In genomic region chr5:175902013-175902412, GRCh38 we compare ENCODE assay signal across 32 cellular contexts. TPM values are rescaled to one million over a fixed set of nuclear protein-coding genes. Genes with fewer than 3 reads are reported as not detected.
DNase-seq lines count a peak whose midpoint lies in the region; ATAC-seq and TF ChIP-seq lines count a peak whose summit lies in the region.
"Had no signal": no experiment of that assay in that cellular context is flagged by ENCODE, and none has a peak within 500 bp of the region (broad histone marks: within the 10 kb centered on the region; RNA-seq: fewer than 3 reads in every experiment).

No MANE protein-coding gene starts in this region.

- no peak for TF ChIP-seq CTCF in mammary epithelial cell (conservative IDR thresholded peaks at IDR 0.05 in 1 of 2, IDR thresholded peaks at IDR 0.05 in 1 of 2; ENCODE audit: extremely low read depth in 1 of 2, insufficient read depth in 1 of 2, low read depth in 1 of 2, low read length in 2 of 2)

- no peak overlapping the region for H3K9ac ChIP-seq in mammary epithelial cell (ENCODE audit: insufficient read depth, low read length)
- H3K9ac ChIP-seq: KMS-11 had no signal

- 90% methylated on average over 7 of the region's 7 CpGs for WGBS in mammary epithelial cell (ENCODE audit: low coverage, missing lambda C conversion rate)

- no peaks in the 10 kb centered on the region for H3K27me3 ChIP-seq in mammary epithelial cell (ENCODE audit: insufficient read depth, low read length)
- H3K27me3 ChIP-seq: MG63, SJCRH30, thyroid gland, vagina had no signal

- H3K36me3 ChIP-seq in mammary epithelial cell (ENCODE audit: insufficient read depth, low read length): no peaks in the 10 kb centered on the region
- H3K36me3 ChIP-seq: HAP-1, MG63, SJCRH30, thyroid gland, vagina, WERI-Rb-1 had no signal

- no peaks in the 10 kb centered on the region for H3K36me3 Mint-ChIP-seq in T-helper 17 cell (ENCODE audit: low read depth)

- dilution Hi-C loops in mammary epithelial cell (cut with HindIII; ENCODE audit: low sequenced_read_pairs): no loop called here

- no peak overlapping the region for H3K4me3 Mint-ChIP-seq in T-helper 17 cell
- H3K4me3 Mint-ChIP-seq: activated CD4-positive, alpha-beta T cell treated with anti-CD3 and anti-CD28 coated beads, Interleukin-2, amount 10 ng/mL, durations not matched to agents 24 days and 14 days; activated naive CD8-positive, alpha-beta T cell; CD4-positive, alpha-beta T cell; naive thymus-derived CD4-positive, alpha-beta T cell had no signal

- DNase-seq in COR-L47 (lab: John Stamatoyannopoulos, UW) (peak; percentile 68), G401 (ENCODE audit: low spot score) (peak; percentile 80), NCI-H2196 (lab: John Stamatoyannopoulos, UW; ENCODE audit: unreplicated experiment) (peak; percentile 45), T-helper 17 cell (no peak), SHP77 (lab: John Stamatoyannopoulos, UW) (no peak), NCI-H1694 treated with DMSO at 0.1 percent for 48 hours (lab: John Stamatoyannopoulos, UW) (no peak), mammary epithelial cell (no peak)
- no peak for DNase-seq in activated CD4-positive, alpha-beta T cell treated with anti-CD3 and anti-CD28 coated beads, Interleukin-2, amount 50 U/mL, for 4 hours
- DNase-seq: activated CD4-positive, alpha-beta T cell treated with anti-CD3 and anti-CD28 coated beads, Interleukin-2, amount 10 ng/mL, durations not matched to agents 24 days and 14 days; activated effector memory CD4-positive, alpha-beta T cell treated with Interleukin-2 at 50 U/mL for 16 hours; CD4-positive, alpha-beta T cell; DMS 273 treated with DMSO at 0.1 percent for 48 hours; MG63; midbrain; naive thymus-derived CD4-positive, alpha-beta T cell; NCI-H187 treated with DMSO at 0.1 percent for 48 hours; occipital lobe; SJCRH30; stimulated activated CD4-positive, alpha-beta T cell treated with anti-CD3 and anti-CD28 coated beads, Interleukin-4, amount 100 ng/mL, for 1 hour; SW 1271; T1000; thyroid gland; WERI-Rb-1 had no signal

- peaks cover 2% of the 10 kb centered on the region for H3K4me1 Mint-ChIP-seq in T-helper 17 cell
- H3K4me1 Mint-ChIP-seq: activated CD4-positive, alpha-beta T cell treated with anti-CD3 and anti-CD28 coated beads, Interleukin-2, amount 10 ng/mL, durations not matched to agents 24 days and 14 days had no signal

- intact Hi-C loops in mammary epithelial cell (cut with micrococcal nuclease): no loop called here

- BruUV-seq in mammary epithelial cell (replicated peaks; lab: Mats Ljungman, UMichigan): no TSS peak

- H3K27ac ChIP-seq in mammary epithelial cell (ENCODE audit: insufficient read depth, low read depth, low read length): no peak overlapping the region
- H3K27ac ChIP-seq: KMS-11, SJCRH30, thyroid gland, vagina, WERI-Rb-1 had no signal

- no peaks in the 10 kb centered on the region for H3K79me2 ChIP-seq in mammary epithelial cell (ENCODE audit: insufficient read depth, low read length)

- H3K9me3 ChIP-seq in T-helper 17 cell (ENCODE audit: control insufficient read depth, low read length, poor library complexity, severe bottlenecking): no peaks in the 10 kb centered on the region
- H3K9me3 ChIP-seq in mammary epithelial cell (replicated peaks; ENCODE audit: insufficient read depth, low read length): no peaks in the 10 kb centered on the region
- H3K9me3 ChIP-seq: HAP-1, MG63, SJCRH30, thyroid gland, vagina had no signal

- H2AFZ ChIP-seq in mammary epithelial cell (ENCODE audit: low read depth, low read length): no peak overlapping the region

- no peak overlapping the region for H3K4me3 ChIP-seq in mammary epithelial cell (replicated peaks in 1 of 3; ENCODE audit: insufficient read depth in 1 of 3, low read depth in 2 of 3, low read length in 3 of 3)
- H3K4me3 ChIP-seq: HAP-1, MG63, SJCRH30, thyroid gland, vagina had no signal

- no peaks in the 10 kb centered on the region for H3K4me1 ChIP-seq in mammary epithelial cell (ENCODE audit: insufficient read depth, low read length)
- H3K4me1 ChIP-seq: HAP-1, SJCRH30, thyroid gland, vagina had no signal

- H3K4me2 ChIP-seq in mammary epithelial cell (ENCODE audit: insufficient read depth, low read depth, low read length): no peak overlapping the region
- H3K4me2 ChIP-seq: KMS-11 had no signal

- H4K20me1 ChIP-seq in mammary epithelial cell (ENCODE audit: insufficient read depth, low read length): no peaks in the 10 kb centered on the region

- in situ Hi-C loops in G401 (cut with HindIII; ENCODE audit: low sequenced_read_pairs): no loop called here
- in situ Hi-C loops in mammary epithelial cell (cut with MboI; ENCODE audit: low sequenced_read_pairs in 2 of 2): no loop called here

- ATAC-seq in T-helper 17 cell: no peak
- ATAC-seq: naive thymus-derived CD4-positive, alpha-beta T cell had no signal

- CTCF ChIA-PET in mammary epithelial cell (lab: Charles Lee; ENCODE audit: low non-redundant PET): no interaction called here

- H3K27ac Mint-ChIP-seq in T-helper 17 cell: peak overlapping the region; percentile 41
- H3K27ac Mint-ChIP-seq: activated CD4-positive, alpha-beta T cell treated with anti-CD3 and anti-CD28 coated beads, Interleukin-2, amount 10 ng/mL, durations not matched to agents 24 days and 14 days; activated naive CD8-positive, alpha-beta T cell; CD4-positive, alpha-beta T cell; naive thymus-derived CD4-positive, alpha-beta T cell had no signal

- no peaks in the 10 kb centered on the region for H3K27me3 Mint-ChIP-seq in T-helper 17 cell
- H3K27me3 Mint-ChIP-seq: activated naive CD8-positive, alpha-beta T cell; CD4-positive, alpha-beta T cell had no signal

RNA-seq across cellular contexts. Expression of gene CPLX2, which starts 30.6 kb away (rescaled TPM):
- not detected in 2 replicates for total RNA-seq in G401 (2014; rRNA removed; shearing (Covaris generic))
- total RNA-seq in T-helper 17 cell (not detected), mammary epithelial cell (not detected)
- polyA plus RNA-seq in mammary epithelial cell: not detected
- polyA minus RNA-seq in mammary epithelial cell: not detected
- total RNA-seq: activated CD4-positive, alpha-beta T cell treated with anti-CD3 and anti-CD28 coated beads, Interleukin-2, amount 10 ng/mL, durations not matched to agents 24 days and 14 days; activated CD8-positive, alpha-beta memory T cell treated with anti-CD3 and anti-CD28 coated beads for 36 hours; CD4-positive, alpha-beta T cell; endothelial cell of umbilical vein; kidney epithelial cell; lower leg skin; naive thymus-derived CD4-positive, alpha-beta T cell; pulmonary artery endothelial cell; SJCRH30 had no signal
- polyA plus RNA-seq: endothelial cell of umbilical vein; naive thymus-derived CD4-positive, alpha-beta T cell had no signal

Comparison
In these comparisons a context has a peak if more than half of its experiments do, and no peak if none do; other contexts are left out.
1. DNase-seq: peak in COR-L47 (single experiment), G401 (single experiment) and NCI-H2196 (single experiment); none in T-helper 17 cell (0 of 3), SHP77 (0 of 2), NCI-H1694 treated with DMSO at 0.1 percent for 48 hours (single experiment), mammary epithelial cell (single experiment) and activated CD4-positive, alpha-beta T cell treated with anti-CD3 and anti-CD28 coated beads, Interleukin-2, amount 50 U/mL, for 4 hours (0 of 2).